In the genomic region with DNA sequence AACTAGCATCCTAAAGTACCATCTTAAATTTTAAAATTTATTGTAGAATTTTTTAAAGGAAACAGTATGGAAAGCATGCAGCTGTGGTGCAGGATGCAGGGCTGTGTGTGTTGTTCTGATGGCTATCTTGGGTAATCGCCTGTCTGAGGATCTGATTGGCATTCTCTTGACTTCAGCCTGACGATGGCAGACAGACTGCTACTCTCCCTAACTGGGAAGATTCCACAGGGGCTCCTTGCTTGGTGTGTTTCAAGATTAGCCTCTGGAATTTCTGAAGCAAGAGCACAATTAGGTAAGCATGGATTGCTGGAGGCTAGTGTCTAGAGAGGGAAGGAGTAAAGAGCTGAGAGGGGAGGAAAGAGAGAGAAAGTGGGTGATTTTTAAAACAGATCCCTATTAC, we compare ENCODE assay signal across 23 cellular contexts.
DNase-seq lines count a peak whose midpoint lies in the region; ATAC-seq, FAIRE-seq and TF ChIP-seq lines count a peak whose summit lies in the region.
"Had no signal": no experiment of that assay in that cellular context is flagged by ENCODE, and none has a peak within 500 bp of the region (broad histone marks: within the 10 kb centered on the region; RNA-seq: fewer than 3 reads in every experiment).

No MANE protein-coding gene starts in this region.

- H3K14ac ChIP-seq in trophoblast cell (ENCODE audit: low read length): no peak overlapping the region

- H3K4me2 ChIP-seq in SU-DHL-6 (ENCODE audit: low read depth, low read length, poor library complexity, severe bottlenecking) (no peak overlapping the region), trophoblast cell (ENCODE audit: low read length) (peak overlapping the region; percentile 47)
- H3K4me2 ChIP-seq: BLaER1 had no signal

- no peak overlapping the region for H4K8ac ChIP-seq in trophoblast cell (ENCODE audit: low read depth, low read length)

- no peaks in the 10 kb centered on the region for H4K20me1 ChIP-seq in SU-DHL-6 (ENCODE audit: low read depth, low read length)
- H4K20me1 ChIP-seq: BLaER1 had no signal

- H3K4me1 ChIP-seq in trophoblast cell (ENCODE audit: control insufficient read depth in 1 of 2, insufficient read depth in 2 of 2, low read length in 2 of 2) (peaks cover 0 to 5% of the 10 kb centered on the region in 2 experiments), upper lobe of left lung (no peaks in the 10 kb centered on the region), sigmoid colon (no peaks in the 10 kb centered on the region)
- H3K4me1 ChIP-seq: BLaER1, HAP-1 had no signal

- H3F3A ChIP-seq in SU-DHL-6 (ENCODE audit: insufficient read depth): no peaks in the 10 kb centered on the region

- no CpG with 5 or more reads among the region's 2 CpGs for WGBS in trophoblast cell (ENCODE audit: extremely low coverage, insufficient coverage, insufficient read length)
- WGBS in upper lobe of left lung, 2 donors: 15 to 23% methylated on average over 2 of the region's 2 CpGs
- 31 to 34% methylated on average over 2 of the region's 2 CpGs for WGBS in sigmoid colon, 2 donors

- TF ChIP-seq EP300 in upper lobe of left lung (IDR thresholded peaks at IDR 0.05) (no peak), sigmoid colon (IDR thresholded peaks at IDR 0.05) (no peak)

- no peak overlapping the region for H2BK12ac ChIP-seq in trophoblast cell (ENCODE audit: low read length)

- H3K27me3 ChIP-seq in SU-DHL-6 (ENCODE audit: low read length) (no peaks in the 10 kb centered on the region), trophoblast cell (ENCODE audit: insufficient read depth, low read length) (no peaks in the 10 kb centered on the region), upper lobe of left lung (no peaks in the 10 kb centered on the region), sigmoid colon (no peaks in the 10 kb centered on the region)
- H3K27me3 ChIP-seq: BLaER1 had no signal

- no peak overlapping the region for H2BK120ac ChIP-seq in trophoblast cell (ENCODE audit: insufficient read depth, low read length, poor library complexity)

- no peak overlapping the region for H3K27ac ChIP-seq in SU-DHL-6 (ENCODE audit: low read depth, low read length)
- no peak overlapping the region for H3K27ac ChIP-seq in trophoblast cell (ENCODE audit: low read depth, low read length)
- H3K27ac ChIP-seq in upper lobe of left lung: no peak overlapping the region
- H3K27ac ChIP-seq in sigmoid colon: no peak overlapping the region
- H3K27ac ChIP-seq: BLaER1 had no signal

- H3K36me3 ChIP-seq in SU-DHL-6 (ENCODE audit: low read length): no peaks in the 10 kb centered on the region
- H3K36me3 ChIP-seq in trophoblast cell (ENCODE audit: control insufficient read depth in 1 of 2, insufficient read depth in 2 of 2, low read length in 2 of 2): no peaks in the 10 kb centered on the region
- H3K36me3 ChIP-seq in upper lobe of left lung: no peaks in the 10 kb centered on the region
- no peaks in the 10 kb centered on the region for H3K36me3 ChIP-seq in sigmoid colon
- H3K36me3 ChIP-seq: BLaER1, HAP-1 had no signal

- H2AFZ ChIP-seq in SU-DHL-6 (ENCODE audit: low read depth, low read length, severe bottlenecking) (peak overlapping the region; percentile 66), trophoblast cell (ENCODE audit: insufficient read depth, low read length, poor library complexity) (no peak overlapping the region)

- H2AK5ac ChIP-seq in trophoblast cell (ENCODE audit: low read length): no peak overlapping the region

- no peaks in the 10 kb centered on the region for H3K79me2 ChIP-seq in SU-DHL-6 (ENCODE audit: insufficient read depth, low read length)
- H3K79me2 ChIP-seq in trophoblast cell (ENCODE audit: control insufficient read depth, insufficient read depth, low read length, poor library complexity): no peaks in the 10 kb centered on the region

- DNase-seq in HTR-8/SVneo (ENCODE audit: insufficient read length, low spot score) (peak; percentile 12), iPS-NIHi7 (ENCODE audit: extremely low spot score) (peak; percentile 48), trophoblast cell (peak; percentile 67 to 93), upper lobe of left lung (no peak), cerebellar cortex (ENCODE audit: low spot score) (no peak), sigmoid colon (no peak)
- DNase-seq: CD4-positive, alpha-beta T cell; COR-L47; DMS 273 treated with DMSO at 0.1 percent for 48 hours; DMS79 treated with DMSO at 0.1 percent for 48 hours; KG1; NCI-H1092 treated with DMSO at 0.1 percent for 48 hours; NCI-H146; NCI-H2029; NCI-H226; NCI-H510A treated with DMSO at 0.1 percent for 48 hours; NCI-H748 treated with DMSO at 0.1 percent for 48 hours; OCI-M1 had no signal

- H3K9ac ChIP-seq in SU-DHL-6 (ENCODE audit: low read length) (no peak overlapping the region), trophoblast cell (ENCODE audit: low read length) (no peak overlapping the region)
- H3K9ac ChIP-seq: BLaER1 had no signal

- intact Hi-C loops in sigmoid colon (cut with DNase I): no loop called here

- H2BK5ac ChIP-seq in trophoblast cell (ENCODE audit: low read depth, low read length, poor library complexity): no peak overlapping the region

- H3K4ac ChIP-seq in trophoblast cell (ENCODE audit: low read depth, low read length): no peak overlapping the region

- H3K4me3 ChIP-seq in SU-DHL-6 (ENCODE audit: insufficient read depth, low read length, poor library complexity, severe bottlenecking) (no peak overlapping the region), trophoblast cell (ENCODE audit: low read depth, low read length) (no peak overlapping the region), upper lobe of left lung (no peak overlapping the region), sigmoid colon (no peak overlapping the region)
- H3K4me3 ChIP-seq: BLaER1, GM12878, HAP-1 had no signal

- H3K9me2 ChIP-seq in SU-DHL-6 (replicated peaks; ENCODE audit: insufficient read depth, low read length): no peaks in the 10 kb centered on the region

- no peak overlapping the region for H3K18ac ChIP-seq in trophoblast cell (ENCODE audit: low read length)

- H3K9me3 ChIP-seq in SU-DHL-6 (ENCODE audit: insufficient read depth, low read length) (no peaks in the 10 kb centered on the region), trophoblast cell (ENCODE audit: insufficient read depth, low read depth, low read length) (no peaks in the 10 kb centered on the region), upper lobe of left lung (no peaks in the 10 kb centered on the region), sigmoid colon (no peaks in the 10 kb centered on the region)
- H3K9me3 ChIP-seq: BLaER1, HAP-1 had no signal

- peak; percentile 73 for FAIRE-seq in HTR-8/SVneo (lab: Jason Lieb, UNC)
- FAIRE-seq: GM12878 had no signal

- no peak overlapping the region for H4K91ac ChIP-seq in trophoblast cell (ENCODE audit: low read depth, low read length)

- TF ChIP-seq POLR2A in upper lobe of left lung (IDR thresholded peaks at IDR 0.05) (no peak), sigmoid colon (IDR thresholded peaks at IDR 0.05) (no peak)

- TF ChIP-seq CTCF in SU-DHL-6 (IDR thresholded peaks at IDR 0.05; ENCODE audit: insufficient read depth, low read length, poor library complexity, severe bottlenecking) (no peak), upper lobe of left lung (IDR thresholded peaks at IDR 0.05) (no peak), sigmoid colon (IDR thresholded peaks at IDR 0.05) (no peak)

- ATAC-seq in upper lobe of left lung (ENCODE audit: low FRiP score in 2 of 2): no peak
- ATAC-seq: GM12878, Right ventricle myocardium inferior had no signal

- H3K23ac ChIP-seq in trophoblast cell (ENCODE audit: low read length): no peak overlapping the region

- no peak overlapping the region for H4K12ac ChIP-seq in trophoblast cell (ENCODE audit: low read depth, low read length)

- H3K79me1 ChIP-seq in trophoblast cell (ENCODE audit: low read length): no peaks in the 10 kb centered on the region

Comparison
In these comparisons a context has a peak if more than half of its experiments do, and no peak if none do; other contexts are left out.
1. DNase-seq: peak in HTR-8/SVneo (single experiment), iPS-NIHi7 (single experiment) and trophoblast cell (2 of 2); none in upper lobe of left lung (0 of 2), cerebellar cortex (single experiment) and sigmoid colon (single experiment).